In the genomic region with DNA sequence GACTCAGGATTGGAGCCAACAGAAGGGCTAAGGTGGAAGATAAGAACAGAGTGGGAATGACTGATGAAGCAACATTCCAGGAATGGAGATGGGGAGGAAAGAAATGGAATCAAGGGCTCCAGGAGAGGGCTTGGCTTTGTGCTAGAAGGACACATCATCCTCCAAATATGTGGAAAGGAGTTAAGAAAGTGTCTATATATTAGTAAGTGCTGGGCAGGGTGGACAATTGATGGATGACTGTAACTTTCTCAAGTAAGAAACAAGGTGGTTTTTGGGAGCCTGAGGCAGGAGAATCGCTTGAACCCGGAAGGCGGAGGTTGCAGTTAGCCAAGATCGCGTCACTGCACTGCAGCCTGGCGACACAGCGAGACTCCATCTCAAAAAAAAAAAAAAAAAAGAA, we compare ENCODE assay signal across 1 cellular context.
TF ChIP-seq lines count a peak whose summit lies in the region.

No MANE protein-coding gene starts in this region.

TF ChIP-seq in H1, 55 proteins besides CTCF, POLR2A, EP300 and RAD21 (continued from another document):
- TF ChIP-seq NANOG (IDR thresholded peaks at IDR 0.05; ENCODE audit: insufficient read depth, low read depth, low read length, poor library complexity, severe bottlenecking) (no peak), PHF8 (conservative IDR thresholded peaks at IDR 0.05; ENCODE audit: low read depth, low read length) (no peak)
